ENCODE assay signal across 9 cellular contexts in genomic region chr3:93961026-93961425, GRCh38.
"Had no signal": no experiment of that assay in that cellular context is flagged by ENCODE, and none has a peak within 500 bp of the region (broad histone marks: within the 10 kb centered on the region; RNA-seq: fewer than 3 reads in every experiment).

No MANE protein-coding gene starts in this region.

- FAIRE-seq: H1, H54, K562 had no signal

- DNase-seq: H9, HCEC 1CT, IMR-90, KG1 had no signal

- H3K4me1 Mint-ChIP-seq: GM23338, H9 had no signal

- H3K4me3 ChIP-seq: GM23338, K562 had no signal

- H2AFZ ChIP-seq: GM23338 had no signal

- H3K4me3 Mint-ChIP-seq: GM23338, H9 had no signal

- H3K4me2 ChIP-seq: GM23338 had no signal

- H3K27ac ChIP-seq: HL-60 had no signal

- ATAC-seq: GM23338, K562 had no signal

- H3K27ac Mint-ChIP-seq: GM23338, H9 had no signal
